23 cellular contexts compared by ENCODE assay signal in the genomic region with DNA sequence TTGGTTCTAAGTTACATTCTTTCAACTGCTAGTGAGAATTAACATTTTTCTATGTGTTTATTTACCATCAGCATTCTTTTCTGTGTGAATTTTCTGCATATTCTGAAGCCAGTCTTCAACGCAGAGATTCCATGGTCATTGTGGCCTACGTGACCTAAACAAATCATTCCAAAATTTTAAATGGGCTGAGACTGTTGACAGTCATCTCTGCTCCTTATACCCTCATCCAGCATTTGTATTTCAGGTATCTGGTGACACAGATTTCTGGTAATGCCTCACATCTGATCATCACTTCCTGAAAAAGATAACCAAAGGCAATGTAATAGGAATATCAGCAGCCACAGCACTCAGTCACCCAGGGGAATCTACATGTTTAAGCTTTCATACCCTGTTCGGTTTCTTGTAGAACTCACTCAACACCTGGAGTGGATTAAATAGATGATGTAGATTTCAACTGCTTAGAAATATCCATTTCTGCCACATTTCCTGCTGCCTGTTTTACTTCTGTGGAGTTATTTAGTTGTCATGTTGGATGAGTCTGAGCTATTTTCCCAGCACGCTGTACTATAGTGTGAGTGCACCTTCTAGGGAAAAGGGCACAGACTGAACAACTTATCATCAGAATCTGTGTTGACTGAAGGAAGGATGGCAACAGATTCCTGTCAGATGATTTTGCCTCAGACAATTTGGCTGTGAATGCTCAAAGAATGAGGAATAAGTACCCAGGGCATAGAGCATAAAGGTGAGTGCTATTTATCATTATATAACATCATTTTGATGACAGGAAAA.
A peak's percentile ranks its signal among the peaks of the same experiment; 100 is the strongest.
DNase-seq lines count a peak whose midpoint lies in the region; ATAC-seq and TF ChIP-seq lines count a peak whose summit lies in the region.
"Had no signal": no experiment of that assay in that cellular context is flagged by ENCODE, and none has a peak within 500 bp of the region (broad histone marks: within the 10 kb centered on the region; RNA-seq: fewer than 3 reads in every experiment).

No MANE protein-coding gene starts in this region.

- H3K27me3 Mint-ChIP-seq in activated T-helper 17 cell treated with anti-CD3 and anti-CD28 coated beads, Interleukin-2, amount 50 U/mL, for 72 hours: no peaks in the 10 kb centered on the region
- H3K27me3 Mint-ChIP-seq: CD4-positive, alpha-beta memory T cell had no signal

- H3K27ac Mint-ChIP-seq in activated T-helper 17 cell treated with anti-CD3 and anti-CD28 coated beads, Interleukin-2, amount 50 U/mL, for 72 hours: no peak overlapping the region
- H3K27ac Mint-ChIP-seq: CD4-positive, alpha-beta memory T cell had no signal

- no peaks in the 10 kb centered on the region for H3K9me3 ChIP-seq in PC-9 (ENCODE audit: insufficient read depth, low read depth)

- H3K4me2 ChIP-seq in PC-9: peak overlapping the region; percentile 38; the same call in 1 of the 2 replicates
- H3K4me2 ChIP-seq: KMS-11 had no signal

- H3K36me3 Mint-ChIP-seq in activated T-helper 17 cell treated with anti-CD3 and anti-CD28 coated beads, Interleukin-2, amount 50 U/mL, for 72 hours (ENCODE audit: low read depth): no peaks in the 10 kb centered on the region
- H3K36me3 Mint-ChIP-seq: CD4-positive, alpha-beta memory T cell had no signal

- no peaks in the 10 kb centered on the region for H4K20me1 ChIP-seq in PC-9 (ENCODE audit: insufficient read depth)

- no peaks in the 10 kb centered on the region for H3K79me2 ChIP-seq in PC-9 (ENCODE audit: low read depth)

- no peak overlapping the region for H2AFZ ChIP-seq in PC-9

- BruUV-seq in PC-9 (replicated peaks; lab: Mats Ljungman, UMichigan): no TSS peak

- ATAC-seq in activated T-helper 17 cell treated with anti-CD3 and anti-CD28 coated beads, Interleukin-2, amount 50 U/mL, for 72 hours (replicated peaks): peak; percentile 15
- ATAC-seq in HG03442 (IDR thresholded peaks at IDR 0.05; ENCODE audit: unreplicated experiment): no peak
- no peak for ATAC-seq in GM21367 (IDR thresholded peaks at IDR 0.05; ENCODE audit: unreplicated experiment)
- ATAC-seq: GM12878, HCT116, Panc1 had no signal

- DNase-seq in PC-9 (peak; percentile 2 to 43), fibroblast of the aortic adventitia (ENCODE audit: low read depth) (peak; percentile 22), activated gamma-delta T cell (lab: John Stamatoyannopoulos, UW) (no peak)
- no peak for DNase-seq in activated T-cell treated with anti-CD3 and anti-CD28 coated beads, Interleukin-2, amount 50 U/mL, for 1 hour
- DNase-seq: C1 segment of cervical spinal cord; CD4-positive, alpha-beta memory T cell; COR-L47; EL; GDM1; IMR-90; MM.1S; NCI-H2029; NCI-H446 treated with DMSO at 0.1 percent for 48 hours; NCI-H526; SHP77 treated with DMSO at 0.1 percent for 48 hours had no signal

- no peaks in the 10 kb centered on the region for H3F3A ChIP-seq in PC-9 (ENCODE audit: insufficient read depth, low read depth)

- no peaks in the 10 kb centered on the region for H3K9me2 ChIP-seq in PC-9 (ENCODE audit: insufficient read depth)

- H3K9me3 Mint-ChIP-seq in activated T-helper 17 cell treated with anti-CD3 and anti-CD28 coated beads, Interleukin-2, amount 50 U/mL, for 72 hours: no peaks in the 10 kb centered on the region

- H3K4me1 ChIP-seq in PC-9 (replicated peaks; ENCODE audit: insufficient read depth): peaks cover 4% of the 10 kb centered on the region; the same call in 1 of the 2 replicates

- H3K4me1 Mint-ChIP-seq in activated T-helper 17 cell treated with anti-CD3 and anti-CD28 coated beads, Interleukin-2, amount 50 U/mL, for 72 hours: peaks cover 6% of the 10 kb centered on the region

- TF ChIP-seq CTCF in PC-9 (conservative IDR thresholded peaks at IDR 0.05): no peak
- no peak for TF ChIP-seq CTCF in fibroblast of the aortic adventitia (IDR thresholded peaks at IDR 0.05; ENCODE audit: insufficient read depth, low read length)

- CTCF ChIA-PET in PC-9 (lab: Charles Lee): no interaction called here

- no peaks in the 10 kb centered on the region for H3K36me3 ChIP-seq in PC-9 (ENCODE audit: low read depth)

- no peaks in the 10 kb centered on the region for H3K27me3 ChIP-seq in PC-9 (ENCODE audit: insufficient read depth, low read depth)

- H3K4me3 Mint-ChIP-seq in activated T-helper 17 cell treated with anti-CD3 and anti-CD28 coated beads, Interleukin-2, amount 50 U/mL, for 72 hours: no peak overlapping the region
- H3K4me3 Mint-ChIP-seq: CD4-positive, alpha-beta memory T cell had no signal

- intact Hi-C loops in PC-9 (cut with micrococcal nuclease; ENCODE audit: unreplicated experiment): no loop called here

- H3K4me3 ChIP-seq in PC-9 (no peak overlapping the region), fibroblast of the aortic adventitia (ENCODE audit: low read depth, low read length) (no peak overlapping the region)
- H3K4me3 ChIP-seq: GM12878, SK-N-MC had no signal

- POLR2A ChIA-PET in PC-9 (lab: Charles Lee; ENCODE audit: unreplicated experiment): no interaction called here

- peak overlapping the region; percentile 57 for H3K27ac ChIP-seq in PC-9
- H3K27ac ChIP-seq: KMS-11, SK-N-MC had no signal

Comparison
In these comparisons a context has a peak if more than half of its experiments do, and no peak if none do; other contexts are left out.
1. DNase-seq: peak in PC-9 (2 of 2) and fibroblast of the aortic adventitia (single experiment); none in activated T-cell treated with anti-CD3 and anti-CD28 coated beads, Interleukin-2, amount 50 U/mL, for 1 hour (single experiment) and activated gamma-delta T cell (single experiment).